7 cellular contexts compared by ENCODE assay signal in the genomic region with DNA sequence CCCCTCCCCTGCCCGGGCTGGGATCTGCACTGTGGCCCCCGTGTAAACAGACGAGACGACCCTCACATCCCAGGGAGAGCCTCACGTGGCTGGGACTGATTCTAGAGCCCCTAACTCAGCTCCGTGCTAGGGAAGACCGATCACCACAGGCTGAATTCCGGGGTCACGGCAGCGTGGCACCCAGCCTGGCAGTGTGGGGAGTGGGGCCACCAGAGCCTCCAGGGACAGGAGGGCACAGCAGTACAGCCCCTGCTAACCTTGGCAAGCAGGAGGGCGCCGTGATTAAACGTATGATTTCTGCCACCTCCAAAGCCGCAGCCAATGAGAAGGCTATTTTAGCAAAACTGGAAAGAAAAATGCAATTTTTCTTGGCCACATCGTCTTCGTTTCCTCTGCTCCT.
A peak's percentile ranks its signal among the peaks of the same experiment; 100 is the strongest.
DNase-seq lines count a peak whose midpoint lies in the region; TF ChIP-seq lines count a peak whose summit lies in the region.
"Not testable (repeated sequence)": the region's sequence is repeated elsewhere in the genome, so short reads cannot be mapped to it uniquely, and the experiment has no call there.

No MANE protein-coding gene starts in this region.

- H3K36me3 ChIP-seq in neuronal stem cell (replicated peaks in 1 of 2; ENCODE audit: control insufficient read depth in 2 of 2, insufficient read depth in 2 of 2, low read length in 2 of 2); sigmoid colon; vagina: not testable (repeated sequence)

- H3K9me3 Mint-ChIP-seq in type B pancreatic cell: not testable (repeated sequence)

- no CpG with 5 or more reads among the region's 16 CpGs for WGBS in neuronal stem cell (ENCODE audit: extremely low coverage in 2 of 2, insufficient read length in 2 of 2, insufficient replicate concordance in 1 of 2), 2 donors
- 89 to 91% methylated on average over 11 to 12 of the region's 16 CpGs for WGBS in sigmoid colon, 2 donors

- H3K27me3 Mint-ChIP-seq in type B pancreatic cell: not testable (repeated sequence)

- not testable (repeated sequence) for H3K14ac ChIP-seq in neuronal stem cell (ENCODE audit: low read length)

- TF ChIP-seq POLR2A in sigmoid colon (IDR thresholded peaks at IDR 0.05); vagina (IDR thresholded peaks at IDR 0.05): not testable (repeated sequence)

- H4K8ac ChIP-seq in neuronal stem cell (ENCODE audit: low read depth, low read length): not testable (repeated sequence)

- intact Hi-C loops in sigmoid colon (cut with DNase I); vagina (cut with DNase I): not testable (repeated sequence)

- H3K9me3 ChIP-seq in neuronal stem cell (replicated peaks in 1 of 2; ENCODE audit: control insufficient read depth in 2 of 2, insufficient read depth in 1 of 2, low read depth in 1 of 2, low read length in 2 of 2); sigmoid colon; vagina: not testable (repeated sequence)

- H3K4me2 ChIP-seq in neuronal stem cell (ENCODE audit: insufficient read depth, low read length, poor library complexity, severe bottlenecking): not testable (repeated sequence)

- not testable (repeated sequence) for H2BK5ac ChIP-seq in neuronal stem cell (ENCODE audit: low read length)

- H3K4me1 ChIP-seq in neuronal stem cell (ENCODE audit: control insufficient read depth in 2 of 2, insufficient read depth in 1 of 2, low read depth in 1 of 2, low read length in 2 of 2): not testable (repeated sequence)
- H3K4me1 ChIP-seq in sigmoid colon: peaks cover 0 to 27% (median 23%) of the 10 kb centered on the region in 4 donors
- H3K4me1 ChIP-seq in vagina: peaks cover 20% of the 10 kb centered on the region

- not testable (repeated sequence) for H2BK120ac ChIP-seq in neuronal stem cell (ENCODE audit: low read depth, low read length)

- H3K4ac ChIP-seq in neuronal stem cell (ENCODE audit: low read length): not testable (repeated sequence)

- not testable (repeated sequence) for H2AK5ac ChIP-seq in neuronal stem cell (ENCODE audit: low read depth, low read length)

- H2AFZ ChIP-seq in neuronal stem cell (ENCODE audit: low read length): not testable (repeated sequence)

- CTCF ChIA-PET in RWPE1 (lab: Yijun Ruan, JAX): not testable (repeated sequence)

- H2BK15ac ChIP-seq in neuronal stem cell (ENCODE audit: low read length): not testable (repeated sequence)

- not testable (repeated sequence) for H3K27me3 ChIP-seq in neuronal stem cell (ENCODE audit: control insufficient read depth in 3 of 3, insufficient read depth in 3 of 3, low read depth in 1 of 3, low read length in 3 of 3); sigmoid colon; vagina

- POLR2A ChIA-PET in RWPE1 (lab: Yijun Ruan, JAX; ENCODE audit: low non-redundant PET): not testable (repeated sequence)

- not testable (repeated sequence) for H2BK12ac ChIP-seq in neuronal stem cell (ENCODE audit: low read length)

- H3K79me1 ChIP-seq in neuronal stem cell (ENCODE audit: low read depth, low read length): not testable (repeated sequence)

- not testable (repeated sequence) for H3K4me3 Mint-ChIP-seq in type B pancreatic cell

- H3K4me1 Mint-ChIP-seq in type B pancreatic cell (ENCODE audit: unreplicated experiment): not testable (repeated sequence)

- not testable (repeated sequence) for TF ChIP-seq EP300 in sigmoid colon (IDR thresholded peaks at IDR 0.05)

- H3K27ac ChIP-seq in RWPE1 (peak overlapping the region; percentile 58; the same call in 1 of the 2 replicates), vagina (peak overlapping the region; percentile 44)
- not testable (repeated sequence) for H3K27ac ChIP-seq in coronary artery; neuronal stem cell (replicated peaks; ENCODE audit: low read length); sigmoid colon

- not testable (repeated sequence) for H4K91ac ChIP-seq in neuronal stem cell (ENCODE audit: low read depth, low read length, poor library complexity)

- H3K27ac Mint-ChIP-seq in type B pancreatic cell: not testable (repeated sequence)

- H3K18ac ChIP-seq in neuronal stem cell (ENCODE audit: low read length): peak overlapping the region; percentile 38

- H3K4me3 ChIP-seq in coronary artery; neuronal stem cell (ENCODE audit: low read length in 2 of 2); sigmoid colon; vagina: not testable (repeated sequence)

- DNase-seq in RWPE1 (ENCODE audit: low spot score); neuronal stem cell (ENCODE audit: low spot score): not testable (repeated sequence)
- peak; percentile 37 for DNase-seq in activated effector memory CD4-positive, alpha-beta T cell treated with anti-CD3 and anti-CD28 coated beads, Interleukin-2, amount 50 U/mL, for 16 hours
- peak; percentile 36 for DNase-seq in coronary artery (ENCODE audit: low spot score)
- DNase-seq in sigmoid colon: peak; percentile 22
- DNase-seq in type B pancreatic cell (ENCODE audit: extremely low spot score, unreplicated experiment): peak; percentile 29
- DNase-seq in vagina (ENCODE audit: extremely low spot score in 2 of 2): peak in 1 of 2 donors; percentile 18

- not testable (repeated sequence) for H3K36me3 Mint-ChIP-seq in type B pancreatic cell

- H3K23ac ChIP-seq in neuronal stem cell (ENCODE audit: low read depth, low read length, poor library complexity): not testable (repeated sequence)

- not testable (repeated sequence) for TF ChIP-seq CTCF in RWPE1 (conservative IDR thresholded peaks at IDR 0.05; ENCODE audit: low read depth); coronary artery (IDR thresholded peaks at IDR 0.05); sigmoid colon (IDR thresholded peaks at IDR 0.05); type B pancreatic cell (conservative IDR thresholded peaks at IDR 0.05); vagina (IDR thresholded peaks at IDR 0.05)

- not testable (repeated sequence) for H3K9ac ChIP-seq in neuronal stem cell (ENCODE audit: low read depth, low read length, poor library complexity)
